In genomic region chrX:84168574-84168973, GRCh38 we compare ENCODE assay signal across 2 cellular contexts.
TF ChIP-seq lines count a peak whose summit lies in the region.

No MANE protein-coding gene starts in this region.

TF ChIP-seq in IMR-90, 13 proteins besides CTCF, POLR2A, EP300 and RAD21:
- TF ChIP-seq USF2 (IDR thresholded peaks at IDR 0.05; ENCODE audit: low read depth, low read length) (no peak), NFE2L2 (IDR thresholded peaks at IDR 0.05; ENCODE audit: low read depth, low read length) (no peak), BHLHE40 (IDR thresholded peaks at IDR 0.05; ENCODE audit: low read depth, low read length) (no peak)

TF ChIP-seq in GM23338, 12 proteins besides CTCF, POLR2A, EP300 and RAD21:
- TF ChIP-seq STAT1 (IDR thresholded peaks at IDR 0.05; ENCODE audit: unreplicated experiment) (no peak), ZNF114 (CRISPR knock-in tag; IDR thresholded peaks at IDR 0.05) (no peak), ETS1 (IDR thresholded peaks at IDR 0.05) (no peak), JUNB (IDR thresholded peaks at IDR 0.05; ENCODE audit: unreplicated experiment) (no peak), EZH2 (IDR thresholded peaks at IDR 0.05; ENCODE audit: low read depth, unreplicated experiment) (no peak), CREB1 (CRISPR knock-in tag; IDR thresholded peaks at IDR 0.05; ENCODE audit: low read depth) (no peak), REST (IDR thresholded peaks at IDR 0.05; ENCODE audit: unreplicated experiment) (no peak), ZNF331 (CRISPR knock-in tag; IDR thresholded peaks at IDR 0.05; ENCODE audit: low read depth) (no peak), ZNF462 (CRISPR knock-in tag; IDR thresholded peaks at IDR 0.05) (no peak), NANOG (IDR thresholded peaks at IDR 0.05; ENCODE audit: borderline replicate concordance) (no peak), EZH2phosphoT487 (IDR thresholded peaks at IDR 0.05; ENCODE audit: unreplicated experiment) (no peak), POLR2AphosphoS5 (IDR thresholded peaks at IDR 0.05; ENCODE audit: low read depth) (no peak)
